1 cellular context compared by ENCODE assay signal in genomic region chr1:3773572-3774502, GRCh38.
TF ChIP-seq lines count a peak whose summit lies in the region.

No MANE protein-coding gene starts in this region.

TF ChIP-seq in K562, 482 proteins besides CTCF, POLR2A, EP300 and RAD21 (continued from another document and continues in another):
- TF ChIP-seq ARID4B (CRISPR knock-in tag; IDR thresholded peaks at IDR 0.05) (peak; percentile 9; the same call in 1 of the 2 replicates), CAMTA2 (CRISPR knock-in tag; conservative IDR thresholded peaks at IDR 0.05) (no peak), LEF1 (IDR thresholded peaks at IDR 0.05) (0 out of 2 replicates have a peak, but pooled peaks have one; percentile 32), CHD4 (IDR thresholded peaks at IDR 0.05; ENCODE audit: insufficient read depth, insufficient replicate concordance, low read depth, low read length, poor library complexity, severe bottlenecking) (no peak), HLTF (IDR thresholded peaks at IDR 0.05) (no peak), FOXJ3 (CRISPR knock-in tag; IDR thresholded peaks at IDR 0.05) (no peak), ZBTB7A (IDR thresholded peaks at IDR 0.05; ENCODE audit: borderline replicate concordance, control insufficient read depth, low read depth, low read length) (0 out of 2 replicates have a peak, but pooled peaks have one; percentile 18), LCOR (CRISPR knock-in tag; IDR thresholded peaks at IDR 0.05) (no peak), ZNF316 (IDR thresholded peaks at IDR 0.05) (no peak), RNF2 (IDR thresholded peaks at IDR 0.05) (no peak), ELF1 (tag; IDR thresholded peaks at IDR 0.05) (no peak), IRF9 (tag; IDR thresholded peaks at IDR 0.05) (no peak), FOS (IDR thresholded peaks at IDR 0.05; ENCODE audit: extremely low read depth, insufficient read length) (no peak), STAG1 (CRISPR knock-in tag; IDR thresholded peaks at IDR 0.05; ENCODE audit: borderline replicate concordance) (no peak), ZNF766 (CRISPR knock-in tag; conservative IDR thresholded peaks at IDR 0.05) (no peak), MTA2 (IDR thresholded peaks at IDR 0.05; ENCODE audit: low read depth) (no peak), NFXL1 (CRISPR knock-in tag; IDR thresholded peaks at IDR 0.05) (no peak), ZNF583 (CRISPR knock-in tag; IDR thresholded peaks at IDR 0.05) (0 out of 2 replicates have a peak, but pooled peaks have one; percentile 43), VEZF1 (CRISPR knock-in tag; IDR thresholded peaks at IDR 0.05) (no peak), WHSC1 (IDR thresholded peaks at IDR 0.05; ENCODE audit: low read length) (no peak), NR1H2 (CRISPR knock-in tag; IDR thresholded peaks at IDR 0.05) (no peak), MTA3 (IDR thresholded peaks at IDR 0.05; ENCODE audit: borderline replicate concordance) (no peak), SAFB (IDR thresholded peaks at IDR 0.05; ENCODE audit: borderline replicate concordance, low read depth, low read length) (no peak), SMARCC2 (IDR thresholded peaks at IDR 0.05; ENCODE audit: low read depth) (no peak), ZBTB26 (CRISPR knock-in tag; IDR thresholded peaks at IDR 0.05) (no peak), ZNF282 (CRISPR knock-in tag; IDR thresholded peaks at IDR 0.05) (no peak), ZNF165 (CRISPR knock-in tag; IDR thresholded peaks at IDR 0.05; ENCODE audit: borderline replicate concordance) (0 out of 2 replicates have a peak, but pooled peaks have one; percentile 63), DIDO1 (tag; IDR thresholded peaks at IDR 0.05; ENCODE audit: low read depth) (no peak), ZNF133 (CRISPR knock-in tag; IDR thresholded peaks at IDR 0.05) (0 out of 2 replicates have a peak, but pooled peaks have one; percentile 70), NFRKB (IDR thresholded peaks at IDR 0.05; ENCODE audit: low read depth) (no peak), MAX (CRISPR knock-in tag; IDR thresholded peaks at IDR 0.05) (peak; percentile 31), NFATC3 (IDR thresholded peaks at IDR 0.05) (no peak), NR0B1 (IDR thresholded peaks at IDR 0.05; ENCODE audit: partially characterized antibody) (no peak), DLX4 (CRISPR knock-in tag; IDR thresholded peaks at IDR 0.05) (no peak), ZNF592 (IDR thresholded peaks at IDR 0.05) (peak; percentile 78), RFX1 (IDR thresholded peaks at IDR 0.05) (no peak), ERF (CRISPR knock-in tag; IDR thresholded peaks at IDR 0.05) (peak; percentile 70; the same call in 1 of the 2 replicates), NR2C2 (CRISPR knock-in tag; IDR thresholded peaks at IDR 0.05) (no peak; the same call in 1 of the 2 replicates), NR2C2 (tag; IDR thresholded peaks at IDR 0.05) (no peak), ZNF77 (CRISPR knock-in tag; IDR thresholded peaks at IDR 0.05) (no peak), PREB (CRISPR knock-in tag; IDR thresholded peaks at IDR 0.05) (no peak), HES1 (IDR thresholded peaks at IDR 0.05; ENCODE audit: low read depth) (no peak), TCFL5 (CRISPR knock-in tag; conservative IDR thresholded peaks at IDR 0.05) (no peak), ZNF197 (CRISPR knock-in tag; IDR thresholded peaks at IDR 0.05; ENCODE audit: low read depth) (no peak), MBD2 (IDR thresholded peaks at IDR 0.05; ENCODE audit: borderline replicate concordance, low read depth) (no peak), BCOR (IDR thresholded peaks at IDR 0.05) (no peak), TEAD2 (tag; IDR thresholded peaks at IDR 0.05) (no peak), ETS1 (conservative IDR thresholded peaks at IDR 0.05; ENCODE audit: control insufficient read depth, low read depth, low read length) (no peak), SIRT6 (IDR thresholded peaks at IDR 0.05; ENCODE audit: low read depth, low read length) (no peak), THRA (IDR thresholded peaks at IDR 0.05) (no peak)
